25 cellular contexts compared by ENCODE assay signal in the genomic region with DNA sequence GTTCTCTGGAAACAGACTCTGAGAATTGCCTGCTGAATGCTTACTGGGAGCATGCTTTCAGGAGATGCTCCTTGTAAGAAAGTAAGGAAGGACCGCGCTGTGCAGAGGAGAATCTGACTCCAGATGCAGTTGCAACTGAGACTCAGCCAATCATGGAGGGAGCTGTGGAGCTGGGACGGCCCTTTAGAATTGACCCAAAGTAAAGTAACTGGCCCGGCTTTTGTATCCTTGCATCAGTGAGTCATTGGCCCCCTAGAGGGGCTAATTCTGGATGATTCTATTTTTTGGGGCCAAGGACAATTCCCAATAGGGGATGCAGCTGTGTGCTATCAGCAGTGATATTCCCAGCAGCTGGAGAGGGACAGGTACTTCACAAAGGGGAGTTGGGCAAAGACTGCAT.
"Had no signal": no experiment of that assay in that cellular context is flagged by ENCODE, and none has a peak within 500 bp of the region (broad histone marks: within the 10 kb centered on the region; RNA-seq: fewer than 3 reads in every experiment).

No MANE protein-coding gene starts in this region.

- H3K27me3 Mint-ChIP-seq: activated CD4-positive, alpha-beta memory T cell treated with anti-CD3 and anti-CD28 coated beads, Interleukin-2, amount 10 ng/mL, durations not matched to agents 7 days and 5 days; activated CD4-positive, alpha-beta T cell treated with anti-CD3 and anti-CD28 coated beads for 36 hours; activated naive CD4-positive, alpha-beta T cell treated with anti-CD3 and anti-CD28 coated beads, Interleukin-2, amount 50 U/mL, for 24 hours had no signal

- H3K4me1 ChIP-seq: breast epithelium, Peyer's patch had no signal

- ATAC-seq: activated CD4-positive, alpha-beta T cell treated with anti-CD3 and anti-CD28 coated beads for 36 hours; activated T-cell treated with anti-CD3 and anti-CD28 coated beads, Interleukin-2, amount 50 U/mL, for 72 hours had no signal

- H3K36me3 Mint-ChIP-seq: activated naive CD4-positive, alpha-beta T cell treated with anti-CD3 and anti-CD28 coated beads, Interleukin-2, amount 50 U/mL, for 24 hours had no signal

- H3K9me3 ChIP-seq: breast epithelium, Peyer's patch, SJCRH30, SK-N-SH had no signal

- H3K4me3 ChIP-seq: breast epithelium, Peyer's patch, SJCRH30 had no signal

- H3K27ac ChIP-seq: breast epithelium, Peyer's patch, RWPE1, SJCRH30, VCaP had no signal

- H3K9me3 Mint-ChIP-seq: activated CD4-positive, alpha-beta memory T cell treated with anti-CD3 and anti-CD28 coated beads, Interleukin-2, amount 10 ng/mL, durations not matched to agents 7 days and 5 days; activated naive CD4-positive, alpha-beta T cell treated with anti-CD3 and anti-CD28 coated beads, Interleukin-2, amount 50 U/mL, for 24 hours; activated T-cell treated with anti-CD3 and anti-CD28 coated beads, Interleukin-2, amount 50 U/mL, for 72 hours; activated T-helper 2 cell treated with anti-CD3 and anti-CD28 coated beads, Interferon-gamma antibody, Interleukin-2, Interleukin-4, amounts not matched to agents 10 μg/mL and 5 μg/mL and 100 μg/mL, durations not matched to agents 14 hours and 24 hours and 36 hours had no signal

- H3K4me3 Mint-ChIP-seq: activated CD4-positive, alpha-beta memory T cell treated with anti-CD3 and anti-CD28 coated beads, Interleukin-2, amount 10 ng/mL, durations not matched to agents 7 days and 5 days; activated CD4-positive, alpha-beta T cell treated with anti-CD3 and anti-CD28 coated beads for 36 hours; activated naive CD4-positive, alpha-beta T cell treated with anti-CD3 and anti-CD28 coated beads, Interleukin-2, amount 50 U/mL, for 24 hours; activated T-cell treated with anti-CD3 and anti-CD28 coated beads, Interleukin-2, amount 50 U/mL, for 72 hours had no signal

- H3K27ac Mint-ChIP-seq: activated CD4-positive, alpha-beta memory T cell treated with anti-CD3 and anti-CD28 coated beads, Interleukin-2, amount 10 ng/mL, durations not matched to agents 7 days and 5 days; activated CD4-positive, alpha-beta T cell treated with anti-CD3 and anti-CD28 coated beads for 36 hours; activated naive CD4-positive, alpha-beta T cell treated with anti-CD3 and anti-CD28 coated beads, Interleukin-2, amount 50 U/mL, for 24 hours; activated T-cell treated with anti-CD3 and anti-CD28 coated beads, Interleukin-2, amount 50 U/mL, for 72 hours; activated T-helper 2 cell treated with anti-CD3 and anti-CD28 coated beads, Interferon-gamma antibody, Interleukin-2, Interleukin-4, amounts not matched to agents 10 μg/mL and 5 μg/mL and 100 μg/mL, durations not matched to agents 14 hours and 24 hours and 36 hours had no signal

- DNase-seq: activated CD4-positive, alpha-beta memory T cell treated with anti-CD3 and anti-CD28 coated beads, Interleukin-2, amount 10 ng/mL, durations not matched to agents 7 days and 5 days; activated CD4-positive, alpha-beta T cell treated with anti-CD3 and anti-CD28 coated beads for 36 hours; activated CD4-positive, alpha-beta T cell treated with anti-CD3 and anti-CD28 coated beads, Interleukin-2, amount 50 U/mL, for 1 hour; activated T-cell treated with anti-CD3 and anti-CD28 coated beads for 4 hours; activated T-cell treated with anti-CD3 and anti-CD28 coated beads, Interleukin-2, amount 50 U/mL, for 72 hours; aorta; caudate nucleus; KG1; NCI-H1092 treated with DMSO at 0.1 percent for 48 hours; NCI-H1417 treated with DMSO at 0.1 percent for 48 hours; NCI-H1694; NCI-H2029; NCI-H2107; NCI-H510A treated with DMSO at 0.1 percent for 48 hours; NCI-H69; Peyer's patch; Right ventricle myocardium superior; SJCRH30; SK-N-SH; T-helper 1 cell had no signal

- H3K9ac ChIP-seq: SK-N-SH had no signal

- H3K27me3 ChIP-seq: breast epithelium, Peyer's patch, SJCRH30 had no signal

- H3K36me3 ChIP-seq: breast epithelium, Peyer's patch, SJCRH30 had no signal

- H3K9me2 ChIP-seq: SK-N-SH had no signal

- H3K4me2 ChIP-seq: SK-N-SH had no signal
